Comparison of ENCODE assay signal across 9 cellular contexts in the genomic region with DNA sequence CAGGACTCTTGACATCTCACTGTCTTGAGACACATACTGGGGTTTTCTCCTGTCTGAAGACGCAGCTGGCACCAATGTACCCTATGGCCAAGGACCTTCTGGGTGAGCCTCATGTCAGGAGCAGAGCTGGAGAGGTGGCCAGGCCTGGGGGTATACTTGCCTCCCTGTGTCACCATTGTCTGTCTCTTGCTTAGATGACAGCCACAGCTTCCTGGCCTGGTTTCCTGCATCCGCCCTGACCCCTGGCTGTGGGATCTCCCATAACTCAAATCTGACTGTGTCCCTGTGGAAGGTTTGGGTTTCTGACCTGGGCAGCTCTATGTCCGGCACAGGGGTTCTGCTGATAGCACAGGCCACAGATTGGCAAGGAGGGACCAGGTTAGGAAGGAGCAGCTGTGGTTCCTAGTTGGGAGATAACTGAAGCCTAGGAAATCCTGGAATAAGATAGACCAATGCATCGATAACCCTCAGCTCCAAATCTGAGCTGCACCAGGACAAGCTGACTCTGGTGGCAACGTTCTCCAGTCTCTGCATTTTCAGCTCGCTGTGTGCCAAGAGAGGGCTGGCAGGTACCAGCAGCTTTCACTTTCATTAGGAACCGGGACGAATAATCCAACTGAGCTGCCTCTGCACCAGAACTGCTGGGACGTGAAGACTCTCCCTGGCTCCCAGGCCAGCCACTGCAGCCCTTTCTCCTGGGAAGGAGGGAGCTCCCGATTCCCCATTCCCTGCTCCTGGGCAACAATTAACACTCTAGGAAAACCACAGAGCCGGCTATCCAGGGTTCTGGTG. TPM values are rescaled to one million over a fixed set of nuclear protein-coding genes. Genes with fewer than 3 reads are reported as not detected.
DNase-seq lines count a peak whose midpoint lies in the region; ATAC-seq and TF ChIP-seq lines count a peak whose summit lies in the region.
"Had no signal": no experiment of that assay in that cellular context is flagged by ENCODE, and none has a peak within 500 bp of the region (broad histone marks: within the 10 kb centered on the region; RNA-seq: fewer than 3 reads in every experiment).

No MANE protein-coding gene starts in this region.

- H3K36me3 ChIP-seq in body of pancreas (replicated peaks in 1 of 2; ENCODE audit: insufficient read depth in 1 of 2, low read depth in 2 of 2) = no peaks in the 10 kb centered on the region
- H3K36me3 ChIP-seq in thoracic aorta = no peaks in the 10 kb centered on the region

- intact Hi-C loops in body of pancreas (cut with DNase I) = no loop called here

- WGBS in body of pancreas, 2 donors = 26 to 34% methylated on average over 11 of the region's 11 CpGs

- H3K27me3 ChIP-seq in body of pancreas (no peaks in the 10 kb centered on the region), thoracic aorta (replicated peaks; ENCODE audit: insufficient read depth) (no peaks in the 10 kb centered on the region)

- H3K4me3 ChIP-seq in body of pancreas (no peak overlapping the region), thoracic aorta (peak overlapping the region; percentile 68)
- H3K4me3 ChIP-seq: SK-N-MC had no signal

- DNase-seq in activated CD4-positive, alpha-beta T cell treated with anti-CD3 and anti-CD28 coated beads, Interleukin-2, amount 10 ng/mL, durations not matched to agents 7 days and 5 days = peak; percentile 38
- no peak for DNase-seq in activated CD4-positive, alpha-beta T cell treated with anti-CD3 and anti-CD28 coated beads for 48 hours
- DNase-seq in body of pancreas = peak in 3 of 4 donors; percentile 41 to 53 (median 44)
- no peak for DNase-seq in memory B cell (ENCODE audit: low spot score in 2 of 2)
- DNase-seq in thoracic aorta (ENCODE audit: low spot score) = no peak
- DNase-seq in NCI-H345 (lab: John Stamatoyannopoulos, UW) = no peak
- DNase-seq in NK-92 treated with Interleukin-12 subunit alpha and Interleukin-12 subunit beta, amount 100 ng/mL, for 24 hours (lab: John Stamatoyannopoulos, UW) = no peak
- DNase-seq in GM19238 (ENCODE audit: insufficient read length, low spot score) = no peak

- no peak for TF ChIP-seq POLR2A in body of pancreas (IDR thresholded peaks at IDR 0.05)

- peaks cover 72% of the 10 kb centered on the region for H3K4me1 ChIP-seq in body of pancreas
- peaks cover 54 to 81% of the 10 kb centered on the region in 2 donors for H3K4me1 ChIP-seq in thoracic aorta (ENCODE audit: control insufficient read depth in 1 of 2, low read depth in 2 of 2)

- ATAC-seq in body of pancreas = no peak
- no peak for ATAC-seq in memory B cell (ENCODE audit: low read depth)
- no peak for ATAC-seq in thoracic aorta (ENCODE audit: insufficient number of reproducible peaks, low FRiP score, low read depth)

- H3K4me1 Mint-ChIP-seq in activated CD4-positive, alpha-beta T cell treated with anti-CD3 and anti-CD28 coated beads, Interleukin-2, amount 10 ng/mL, durations not matched to agents 7 days and 5 days = peaks cover 79% of the 10 kb centered on the region
- H3K4me1 Mint-ChIP-seq in memory B cell = peaks cover 55% of the 10 kb centered on the region

- H3K27ac Mint-ChIP-seq in activated CD4-positive, alpha-beta T cell treated with anti-CD3 and anti-CD28 coated beads, Interleukin-2, amount 10 ng/mL, durations not matched to agents 7 days and 5 days = peak overlapping the region; percentile 73
- peak overlapping the region; percentile 91 for H3K27ac Mint-ChIP-seq in memory B cell

- POLR2A ChIA-PET in activated CD4-positive, alpha-beta T cell treated with anti-CD3 and anti-CD28 coated beads, Interleukin-2, amount 10 ng/mL, durations not matched to agents 7 days and 5 days (lab: Charles Lee) = no interaction called here

- peaks cover 35% of the 10 kb centered on the region for H3K36me3 Mint-ChIP-seq in activated CD4-positive, alpha-beta T cell treated with anti-CD3 and anti-CD28 coated beads, Interleukin-2, amount 10 ng/mL, durations not matched to agents 7 days and 5 days (ENCODE audit: low read depth)
- peaks cover 9% of the 10 kb centered on the region for H3K36me3 Mint-ChIP-seq in memory B cell

- H3K27ac ChIP-seq in body of pancreas = peak overlapping the region in 2 of 4 donors; percentile 14 to 57
- H3K27ac ChIP-seq in thoracic aorta = peak overlapping the region; percentile 21 to 59
- H3K27ac ChIP-seq: SK-N-MC had no signal

- H3K9me3 ChIP-seq in body of pancreas (no peaks in the 10 kb centered on the region), thoracic aorta (no peaks in the 10 kb centered on the region)

- H3K4me3 Mint-ChIP-seq in activated CD4-positive, alpha-beta T cell treated with anti-CD3 and anti-CD28 coated beads, Interleukin-2, amount 10 ng/mL, durations not matched to agents 7 days and 5 days = peak overlapping the region; percentile 54
- no peak overlapping the region for H3K4me3 Mint-ChIP-seq in memory B cell

- H3K9me3 Mint-ChIP-seq in activated CD4-positive, alpha-beta T cell treated with anti-CD3 and anti-CD28 coated beads, Interleukin-2, amount 10 ng/mL, durations not matched to agents 7 days and 5 days = no peaks in the 10 kb centered on the region
- no peaks in the 10 kb centered on the region for H3K9me3 Mint-ChIP-seq in memory B cell

- TF ChIP-seq CTCF in body of pancreas (IDR thresholded peaks at IDR 0.05) = no peak
- no peak for TF ChIP-seq CTCF in thoracic aorta (IDR thresholded peaks at IDR 0.05)

- no peaks in the 10 kb centered on the region for H3K27me3 Mint-ChIP-seq in activated CD4-positive, alpha-beta T cell treated with anti-CD3 and anti-CD28 coated beads, Interleukin-2, amount 10 ng/mL, durations not matched to agents 7 days and 5 days
- no peaks in the 10 kb centered on the region for H3K27me3 Mint-ChIP-seq in memory B cell

- CTCF ChIA-PET in activated CD4-positive, alpha-beta T cell treated with anti-CD3 and anti-CD28 coated beads, Interleukin-2, amount 10 ng/mL, durations not matched to agents 7 days and 5 days (lab: Charles Lee) = interaction anchor here (0.6 to 2.1 kb wide), 6 partner anchors 14 to 907 kb away, joined by 3 to 9 read pairs (median 4); no protein-coding TSS in a partner anchor

RNA-seq across cellular contexts. Expression of gene DEXI, which starts 5.0 kb away (rescaled TPM):
- total RNA-seq in activated CD4-positive, alpha-beta T cell treated with anti-CD3 and anti-CD28 coated beads, Interleukin-2, amount 10 ng/mL, durations not matched to agents 7 days and 5 days = 10 to 100 TPM; 29.2 to 36.9 TPM
- total RNA-seq in body of pancreas = 10 to 100 TPM; 29.8 to 51.1 TPM
- 100 to 1,000 TPM; 120 to 157 TPM for total RNA-seq in thoracic aorta

RNA-seq across cellular contexts. Expression of gene CLEC16A, which starts 7.1 kb away (rescaled TPM):
- total RNA-seq in activated CD4-positive, alpha-beta T cell treated with anti-CD3 and anti-CD28 coated beads, Interleukin-2, amount 10 ng/mL, durations not matched to agents 7 days and 5 days = 10 to 100 TPM; 30.9 to 35.1 TPM
- 10 to 100 TPM; 15.0 to 21.4 TPM for total RNA-seq in body of pancreas
- 10 to 100 TPM; 46.6 to 47.6 TPM for total RNA-seq in thoracic aorta

Comparison
In these comparisons a context has a peak if more than half of its experiments do, and no peak if none do; other contexts are left out.
1. DNase-seq: peak in activated CD4-positive, alpha-beta T cell treated with anti-CD3 and anti-CD28 coated beads, Interleukin-2, amount 10 ng/mL, durations not matched to agents 7 days and 5 days (single experiment) and body of pancreas (3 of 4); none in activated CD4-positive, alpha-beta T cell treated with anti-CD3 and anti-CD28 coated beads for 48 hours (single experiment), memory B cell (0 of 2), thoracic aorta (single experiment), NCI-H345 (single experiment), NK-92 treated with Interleukin-12 subunit alpha and Interleukin-12 subunit beta, amount 100 ng/mL, for 24 hours (single experiment) and GM19238 (single experiment).